10 cellular contexts compared by ENCODE assay signal in genomic region chr11:122440783-122441701, GRCh38.
A peak's percentile ranks its signal among the peaks of the same experiment; 100 is the strongest.
DNase-seq lines count a peak whose midpoint lies in the region; ATAC-seq and TF ChIP-seq lines count a peak whose summit lies in the region.
"Had no signal": no experiment of that assay in that cellular context is flagged by ENCODE, and none has a peak within 500 bp of the region (broad histone marks: within the 10 kb centered on the region; RNA-seq: fewer than 3 reads in every experiment).

No MANE protein-coding gene starts in this region.

- H3K4me1 Mint-ChIP-seq in activated CD8-positive, alpha-beta T cell treated with anti-CD3 and anti-CD28 coated beads for 36 hours (ENCODE audit: low read depth) = peaks cover 5% of the 10 kb centered on the region
- no peaks in the 10 kb centered on the region for H3K4me1 Mint-ChIP-seq in activated CD8-positive, alpha-beta T cell treated with anti-CD3 and anti-CD28 coated beads, Interleukin-2, amount 10 ng/mL, durations not matched to agents 7 days and 5 days (ENCODE audit: low read depth)
- no peaks in the 10 kb centered on the region for H3K4me1 Mint-ChIP-seq in T-helper 17 cell

- no peak overlapping the region for H3K9ac ChIP-seq in mucosa of rectum (ENCODE audit: low read depth in 1 of 2, low read length in 2 of 2)

- no peak for TF ChIP-seq POLR2A in erythroblast (IDR thresholded peaks at IDR 0.05; ENCODE audit: low read length)

- no peaks in the 10 kb centered on the region for H3K9me3 Mint-ChIP-seq in activated CD8-positive, alpha-beta T cell treated with anti-CD3 and anti-CD28 coated beads for 36 hours
- H3K9me3 Mint-ChIP-seq in activated CD8-positive, alpha-beta T cell treated with anti-CD3 and anti-CD28 coated beads, Interleukin-2, amount 10 ng/mL, durations not matched to agents 7 days and 5 days (ENCODE audit: insufficient read depth) = no peaks in the 10 kb centered on the region
- H3K9me3 Mint-ChIP-seq in activated naive CD4-positive, alpha-beta T cell treated with anti-CD3 and anti-CD28 coated beads, Interleukin-2, amount 50 U/mL, for 72 hours = no peaks in the 10 kb centered on the region
- H3K9me3 Mint-ChIP-seq: activated T-cell treated with anti-CD3 and anti-CD28 coated beads, Interleukin-2, amount 50 U/mL, for 4 hours had no signal

- no peaks in the 10 kb centered on the region for H3K36me3 Mint-ChIP-seq in activated CD8-positive, alpha-beta T cell treated with anti-CD3 and anti-CD28 coated beads for 36 hours (ENCODE audit: low read depth)
- H3K36me3 Mint-ChIP-seq in activated CD8-positive, alpha-beta T cell treated with anti-CD3 and anti-CD28 coated beads, Interleukin-2, amount 10 ng/mL, durations not matched to agents 7 days and 5 days (ENCODE audit: low read depth) = no peaks in the 10 kb centered on the region
- H3K36me3 Mint-ChIP-seq in T-helper 17 cell (ENCODE audit: low read depth) = no peaks in the 10 kb centered on the region
- no peaks in the 10 kb centered on the region for H3K36me3 Mint-ChIP-seq in activated naive CD4-positive, alpha-beta T cell treated with anti-CD3 and anti-CD28 coated beads, Interleukin-2, amount 50 U/mL, for 72 hours
- H3K36me3 Mint-ChIP-seq: CD14-positive monocyte had no signal

- H3K4me3 Mint-ChIP-seq in activated CD8-positive, alpha-beta T cell treated with anti-CD3 and anti-CD28 coated beads for 36 hours = no peak overlapping the region
- no peak overlapping the region for H3K4me3 Mint-ChIP-seq in activated CD8-positive, alpha-beta T cell treated with anti-CD3 and anti-CD28 coated beads, Interleukin-2, amount 10 ng/mL, durations not matched to agents 7 days and 5 days
- no peak overlapping the region for H3K4me3 Mint-ChIP-seq in T-helper 17 cell
- H3K4me3 Mint-ChIP-seq: activated T-cell treated with anti-CD3 and anti-CD28 coated beads, Interleukin-2, amount 50 U/mL, for 4 hours had no signal

- H3K9me3 ChIP-seq in mucosa of rectum (ENCODE audit: control insufficient read depth in 2 of 2, low read length in 2 of 2) (no peaks in the 10 kb centered on the region), aorta (ENCODE audit: control insufficient read depth, low read length) (no peaks in the 10 kb centered on the region), T-helper 17 cell (ENCODE audit: control insufficient read depth, low read length, poor library complexity, severe bottlenecking) (no peaks in the 10 kb centered on the region)

- no peak overlapping the region for H3K27ac Mint-ChIP-seq in activated CD8-positive, alpha-beta T cell treated with anti-CD3 and anti-CD28 coated beads for 36 hours
- no peak overlapping the region for H3K27ac Mint-ChIP-seq in activated CD8-positive, alpha-beta T cell treated with anti-CD3 and anti-CD28 coated beads, Interleukin-2, amount 10 ng/mL, durations not matched to agents 7 days and 5 days
- H3K27ac Mint-ChIP-seq in T-helper 17 cell = no peak overlapping the region
- H3K27ac Mint-ChIP-seq in activated naive CD4-positive, alpha-beta T cell treated with anti-CD3 and anti-CD28 coated beads, Interleukin-2, amount 50 U/mL, for 72 hours = no peak overlapping the region
- H3K27ac Mint-ChIP-seq: CD14-positive monocyte had no signal

- no peak for ATAC-seq in activated CD8-positive, alpha-beta T cell treated with anti-CD3 and anti-CD28 coated beads for 36 hours
- ATAC-seq in activated CD8-positive, alpha-beta T cell treated with anti-CD3 and anti-CD28 coated beads, Interleukin-2, amount 10 ng/mL, durations not matched to agents 7 days and 5 days = no peak
- ATAC-seq in aorta (ENCODE audit: low FRiP score) (peak; percentile 75), T-helper 17 cell (no peak), GM18867 (IDR thresholded peaks at IDR 0.05; ENCODE audit: unreplicated experiment) (no peak)
- no peak for ATAC-seq in activated naive CD4-positive, alpha-beta T cell treated with anti-CD3 and anti-CD28 coated beads, Interleukin-2, amount 50 U/mL, for 72 hours
- ATAC-seq: activated T-cell treated with anti-CD3 and anti-CD28 coated beads, Interleukin-2, amount 50 U/mL, for 4 hours had no signal

- no peaks in the 10 kb centered on the region for H3K36me3 ChIP-seq in mucosa of rectum (ENCODE audit: control insufficient read depth in 2 of 2, insufficient read depth in 2 of 2, low read length in 2 of 2)
- H3K36me3 ChIP-seq in aorta (ENCODE audit: control insufficient read depth in 1 of 2, insufficient read depth in 2 of 2, low read length in 1 of 2) = no peaks in the 10 kb centered on the region

- TF ChIP-seq CTCF in activated CD8-positive, alpha-beta T cell treated with anti-CD3 and anti-CD28 coated beads for 36 hours (IDR thresholded peaks at IDR 0.05) = no peak

- H3K4me1 ChIP-seq in mucosa of rectum (ENCODE audit: control insufficient read depth in 2 of 2, insufficient read depth in 2 of 2, low read length in 2 of 2) (no peaks in the 10 kb centered on the region), aorta (ENCODE audit: control insufficient read depth in 1 of 2, insufficient read depth in 2 of 2, low read length in 2 of 2) (peaks cover 0 to 8% of the 10 kb centered on the region in 2 donors)

- peak overlapping the region; percentile 17 to 48 for H3K4me3 ChIP-seq in mucosa of rectum (ENCODE audit: low read length in 2 of 2)
- peak overlapping the region; percentile 75 to 89 for H3K4me3 ChIP-seq in aorta (ENCODE audit: low read length in 2 of 2)

- no peaks in the 10 kb centered on the region for H3K27me3 ChIP-seq in mucosa of rectum (ENCODE audit: control insufficient read depth in 2 of 2, insufficient read depth in 2 of 2, low read length in 2 of 2)
- H3K27me3 ChIP-seq in aorta (ENCODE audit: control insufficient read depth in 1 of 2, insufficient read depth in 2 of 2, low read length in 1 of 2) = no peaks in the 10 kb centered on the region

- 14 to 19% methylated on average over 28 of the region's 28 CpGs for WGBS in aorta, 2 donors

- H3K27ac ChIP-seq in mucosa of rectum (ENCODE audit: low read depth in 2 of 2, low read length in 2 of 2) (no peak overlapping the region), aorta (ENCODE audit: low read depth in 1 of 2, low read length in 2 of 2) (no peak overlapping the region)

- intact Hi-C loops in activated CD8-positive, alpha-beta T cell treated with anti-CD3 and anti-CD28 coated beads for 36 hours (cut with micrococcal nuclease) = no loop called here
- intact Hi-C loops in aorta (cut with DNase I) = loop anchor here in 1 of 2 donors (5.0 to 10.0 kb wide), 3 partner anchors 46 to 226 kb away; no protein-coding TSS in a partner anchor

- peak; percentile 2 for DNase-seq in activated CD8-positive, alpha-beta T cell treated with anti-CD3 and anti-CD28 coated beads for 36 hours
- DNase-seq in activated CD8-positive, alpha-beta T cell treated with anti-CD3 and anti-CD28 coated beads, Interleukin-2, amount 10 ng/mL, durations not matched to agents 7 days and 5 days = no peak
- DNase-seq in erythroblast (lab: John Stamatoyannopoulos, UW) (peak; percentile 35 to 46), aorta (peak; percentile 59 to 83), T-helper 17 cell (no peak)
- no peak for DNase-seq in activated naive CD4-positive, alpha-beta T cell treated with anti-CD3 and anti-CD28 coated beads, Interleukin-2, amount 50 U/mL, for 72 hours (ENCODE audit: low spot score in 2 of 2)
- DNase-seq: activated T-cell treated with anti-CD3 and anti-CD28 coated beads, Interleukin-2, amount 50 U/mL, for 4 hours had no signal

- H3K27me3 Mint-ChIP-seq in activated CD8-positive, alpha-beta T cell treated with anti-CD3 and anti-CD28 coated beads for 36 hours = peaks cover 17% of the 10 kb centered on the region
- H3K27me3 Mint-ChIP-seq in activated CD8-positive, alpha-beta T cell treated with anti-CD3 and anti-CD28 coated beads, Interleukin-2, amount 10 ng/mL, durations not matched to agents 7 days and 5 days (ENCODE audit: low read depth) = peaks cover 12% of the 10 kb centered on the region
- peaks cover 15% of the 10 kb centered on the region for H3K27me3 Mint-ChIP-seq in T-helper 17 cell

- CTCF ChIA-PET in activated CD8-positive, alpha-beta T cell treated with anti-CD3 and anti-CD28 coated beads for 36 hours (lab: Charles Lee) = interaction anchor here (0.6 kb wide), 1 partner anchor 312 kb away, joined by 3 read pairs; no protein-coding TSS in a partner anchor
- CTCF ChIA-PET in activated CD8-positive, alpha-beta T cell treated with anti-CD3 and anti-CD28 coated beads, Interleukin-2, amount 10 ng/mL, durations not matched to agents 7 days and 5 days (lab: Charles Lee) = no interaction called here

- POLR2A ChIA-PET in activated CD8-positive, alpha-beta T cell treated with anti-CD3 and anti-CD28 coated beads for 36 hours (lab: Charles Lee) = no interaction called here
- POLR2A ChIA-PET in activated CD8-positive, alpha-beta T cell treated with anti-CD3 and anti-CD28 coated beads, Interleukin-2, amount 10 ng/mL, durations not matched to agents 7 days and 5 days (lab: Charles Lee) = no interaction called here

Comparison
In these comparisons a context has a peak if more than half of its experiments do, and no peak if none do; other contexts are left out.
1. DNase-seq: peak in activated CD8-positive, alpha-beta T cell treated with anti-CD3 and anti-CD28 coated beads for 36 hours (single experiment), erythroblast (2 of 2) and aorta (2 of 2); none in activated CD8-positive, alpha-beta T cell treated with anti-CD3 and anti-CD28 coated beads, Interleukin-2, amount 10 ng/mL, durations not matched to agents 7 days and 5 days (single experiment), T-helper 17 cell (0 of 3) and activated naive CD4-positive, alpha-beta T cell treated with anti-CD3 and anti-CD28 coated beads, Interleukin-2, amount 50 U/mL, for 72 hours (0 of 2).